ENCODE assay signal across 8 cellular contexts in the genomic region with DNA sequence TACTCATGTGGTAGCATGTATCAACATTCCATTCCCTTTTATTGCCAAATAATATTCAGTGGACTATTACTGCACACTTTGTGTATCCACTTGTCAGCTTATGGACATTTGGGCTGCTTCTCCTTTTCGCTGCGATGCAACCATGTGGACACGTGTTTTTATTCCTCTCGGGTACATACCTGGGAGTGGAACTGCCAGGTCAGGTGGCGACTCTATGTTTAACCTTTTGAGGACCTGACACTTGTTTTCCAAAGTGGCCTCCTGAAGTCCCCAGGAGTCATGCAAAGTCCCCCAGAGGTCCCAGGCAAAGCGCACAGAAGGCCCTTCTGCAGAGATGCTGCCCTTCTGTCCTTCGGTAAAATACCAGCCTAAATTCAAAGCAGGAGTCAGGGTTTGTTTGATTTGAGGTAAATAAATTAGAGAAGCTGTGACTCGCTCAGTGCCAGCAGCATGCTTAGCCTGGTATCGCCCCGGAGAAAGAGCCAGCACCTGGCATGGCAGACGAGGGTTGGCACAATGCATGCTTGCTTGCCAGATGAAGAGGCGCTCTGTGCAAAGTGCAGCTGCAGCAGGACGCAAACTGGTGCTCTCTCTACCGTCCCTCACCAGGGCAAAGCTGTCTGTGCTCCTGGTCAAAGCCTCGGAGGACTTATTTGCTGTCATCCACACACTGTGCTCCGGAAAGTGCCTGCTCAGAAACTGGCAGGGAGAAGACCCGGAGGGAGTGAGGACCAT. TPM values are rescaled to one million over a fixed set of nuclear protein-coding genes. Genes with fewer than 3 reads are reported as not detected.
A peak's percentile ranks its signal among the peaks of the same experiment; 100 is the strongest.
DNase-seq lines count a peak whose midpoint lies in the region; ATAC-seq and TF ChIP-seq lines count a peak whose summit lies in the region.

No MANE protein-coding gene starts in this region.

- H3K4me3 ChIP-seq in Panc1 (ENCODE audit: low read depth in 2 of 2, low read length in 2 of 2) (no peak overlapping the region), heart left ventricle (no peak overlapping the region), SJCRH30 (no peak overlapping the region), tibial nerve (no peak overlapping the region)

- BruUV-seq in Panc1 (replicated peaks; lab: Mats Ljungman, UMichigan), result no TSS peak

- H3K36me3 ChIP-seq in Panc1 (ENCODE audit: control insufficient read depth, insufficient read depth, low read length) (no peaks in the 10 kb centered on the region), heart left ventricle (peaks cover 0 to 11% (median 0%) of the 10 kb centered on the region in 9 donors), SJCRH30 (no peaks in the 10 kb centered on the region), tibial nerve (no peaks in the 10 kb centered on the region)

- POLR2A ChIA-PET in Panc1 (lab: Charles Lee), result no interaction called here
- POLR2A ChIA-PET in HEK293T (lab: Yijun Ruan, JAX), result no interaction called here

- peaks cover 49% of the 10 kb centered on the region for H3K4me1 ChIP-seq in Panc1 (ENCODE audit: control insufficient read depth, insufficient read depth, low read length)
- H3K4me1 ChIP-seq in heart left ventricle, result peaks cover 24 to 100% (median 95%) of the 10 kb centered on the region in 12 donors
- H3K4me1 ChIP-seq in SJCRH30, result no peaks in the 10 kb centered on the region
- H3K4me1 ChIP-seq in tibial nerve, result peaks cover 0 to 72% (median 19%) of the 10 kb centered on the region in 4 donors

- H3K27me3 ChIP-seq in Panc1 (ENCODE audit: control insufficient read depth, insufficient read depth, low read length) (no peaks in the 10 kb centered on the region), heart left ventricle (no peaks in the 10 kb centered on the region), SJCRH30 (no peaks in the 10 kb centered on the region), tibial nerve (no peaks in the 10 kb centered on the region)

- H3K9me3 ChIP-seq in Panc1 (ENCODE audit: control insufficient read depth, insufficient read depth, low read depth, low read length) (no peaks in the 10 kb centered on the region), heart left ventricle (no peaks in the 10 kb centered on the region), SJCRH30 (replicated peaks) (no peaks in the 10 kb centered on the region), tibial nerve (no peaks in the 10 kb centered on the region)

- DNase-seq in NCI-H1092 treated with DMSO at 0.1 percent for 48 hours (lab: John Stamatoyannopoulos, UW) (peak; percentile 89), Panc1 (ENCODE audit: low read depth, low spot score) (no peak), heart left ventricle (peak in 4 of 5 donors; percentile 43 to 75 (median 65)), posterior cingulate gyrus (peak; percentile 61 to 97 (median 80)), SJCRH30 (no peak), HEK293T (ENCODE audit: extremely low spot score) (no peak), NCI-H748 (lab: John Stamatoyannopoulos, UW; ENCODE audit: unreplicated experiment) (no peak), tibial nerve (ENCODE audit: low spot score in 2 of 2) (no peak)

- H3K27ac ChIP-seq in Panc1 (ENCODE audit: low read length), result no peak overlapping the region
- H3K27ac ChIP-seq in heart left ventricle, result peak overlapping the region; percentile 26 to 97 (median 76)
- H3K27ac ChIP-seq in SJCRH30, result no peak overlapping the region
- H3K27ac ChIP-seq in tibial nerve, result peak overlapping the region in 2 of 4 donors; percentile 48 to 71

- WGBS in heart left ventricle, 4 donors, result 54 to 67% (median 63%) methylated on average over 17 of the region's 17 CpGs
- 85 to 86% methylated on average over 17 of the region's 17 CpGs for WGBS in tibial nerve, 2 donors

- TF ChIP-seq POLR2A in heart left ventricle (IDR thresholded peaks at IDR 0.05), result no peak
- TF ChIP-seq POLR2A in tibial nerve (IDR thresholded peaks at IDR 0.05), result no peak

- CTCF ChIA-PET in Panc1 (lab: Charles Lee), result no interaction called here
- CTCF ChIA-PET in HEK293T (lab: Yijun Ruan, JAX), result no interaction called here

- TF ChIP-seq CTCF in Panc1 (IDR thresholded peaks at IDR 0.05) (no peak), heart left ventricle (IDR thresholded peaks at IDR 0.05) (no peak), tibial nerve (IDR thresholded peaks at IDR 0.05) (no peak)

- TF ChIP-seq EP300 in tibial nerve (IDR thresholded peaks at IDR 0.05), result no peak

- peak; percentile 39 for ATAC-seq in Panc1
- peak; percentile 29 to 67 (median 48) for ATAC-seq in heart left ventricle

- intact Hi-C loops in Panc1 (cut with micrococcal nuclease; ENCODE audit: unreplicated experiment), result no loop called here
- intact Hi-C loops in heart left ventricle (cut with DNase I), result loop anchor here in 4 of 10 donors (5.0 kb wide), 3 partner anchors 32 to 38 kb away; a partner anchor contains a TSS
- intact Hi-C loops in posterior cingulate gyrus (cut with DNase I), result loop anchor here (5.0 kb wide), 1 partner anchor 32 kb away; no protein-coding TSS in a partner anchor

- in situ Hi-C loops in Panc1 (cut with HindIII; ENCODE audit: low pct_unique_long_range_greater_than_20kb, low sequenced_read_pairs), result no loop called here

TF ChIP-seq in HEK293T, 16 proteins besides CTCF, POLR2A, EP300 and RAD21:
- no peak for TF ChIP-seq NFRKB (IDR thresholded peaks at IDR 0.05)
- TF ChIP-seq, protein P1, sequence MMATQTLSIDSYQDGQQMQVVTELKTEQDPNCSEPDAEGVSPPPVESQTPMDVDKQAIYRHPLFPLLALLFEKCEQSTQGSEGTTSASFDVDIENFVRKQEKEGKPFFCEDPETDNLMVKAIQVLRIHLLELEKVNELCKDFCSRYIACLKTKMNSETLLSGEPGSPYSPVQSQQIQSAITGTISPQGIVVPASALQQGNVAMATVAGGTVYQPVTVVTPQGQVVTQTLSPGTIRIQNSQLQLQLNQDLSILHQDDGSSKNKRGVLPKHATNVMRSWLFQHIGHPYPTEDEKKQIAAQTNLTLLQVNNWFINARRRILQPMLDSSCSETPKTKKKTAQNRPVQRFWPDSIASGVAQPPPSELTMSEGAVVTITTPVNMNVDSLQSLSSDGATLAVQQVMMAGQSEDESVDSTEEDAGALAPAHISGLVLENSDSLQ (IDR thresholded peaks at IDR 0.05), result no peak
- TF ChIP-seq SUZ12 (IDR thresholded peaks at IDR 0.05), result no peak
- TF ChIP-seq SP1 (IDR thresholded peaks at IDR 0.05), result no peak
- no peak for TF ChIP-seq ELF4 (IDR thresholded peaks at IDR 0.05)
- TF ChIP-seq LEF1 (IDR thresholded peaks at IDR 0.05; ENCODE audit: borderline replicate concordance), result no peak
- no peak for TF ChIP-seq FOXA1 (IDR thresholded peaks at IDR 0.05)
- TF ChIP-seq BHLHE40 (IDR thresholded peaks at IDR 0.05; ENCODE audit: borderline replicate concordance), result no peak
- TF ChIP-seq TARDBP (IDR thresholded peaks at IDR 0.05), result no peak
- TF ChIP-seq CTBP1 (IDR thresholded peaks at IDR 0.05; ENCODE audit: borderline replicate concordance), result no peak

RNA-seq across cellular contexts. Expression of a gene that starts 37.8 kb away (rescaled TPM):
- 34.1 TPM for total RNA-seq in Panc1 (2021; ENCODE audit: unreplicated experiment)
- 13.8 TPM for polyA plus RNA-seq in Panc1 (2012; ENCODE audit: insufficient read length)
- 100 to 1,000 TPM; 102 to 244 (median 143) TPM for total RNA-seq in heart left ventricle
- 100 to 1,000 TPM in 1 of 2 donors, 10 to 100 TPM in 1; 43.2 to 205 TPM for polyA plus RNA-seq in heart left ventricle
- 17.2 and 17.9 TPM in 2 replicates for total RNA-seq in SJCRH30 (2014; rRNA removed; shearing (Covaris generic))
- total RNA-seq in tibial nerve, result 10 to 100 TPM; 24.9 to 41.1 (median 29.7) TPM

Comparison
In these comparisons a context has a peak if more than half of its experiments do, and no peak if none do; other contexts are left out.
1. DNase-seq: peak in NCI-H1092 treated with DMSO at 0.1 percent for 48 hours (single experiment), heart left ventricle (4 of 5) and posterior cingulate gyrus (10 of 10); none in Panc1 (single experiment), SJCRH30 (0 of 2), HEK293T (single experiment), NCI-H748 (single experiment) and tibial nerve (0 of 2).
2. H3K27ac ChIP-seq: peak in heart left ventricle (12 of 12); none in Panc1 (single experiment) and SJCRH30 (single experiment).